In genomic region chr5:109407913-109408312, GRCh38 we compare ENCODE assay signal across 8 cellular contexts. TPM values are rescaled to one million over a fixed set of nuclear protein-coding genes. Genes with fewer than 3 reads are reported as not detected.
A peak's percentile ranks its signal among the peaks of the same experiment; 100 is the strongest.
DNase-seq lines count a peak whose midpoint lies in the region; ATAC-seq, FAIRE-seq and TF ChIP-seq lines count a peak whose summit lies in the region.

No MANE protein-coding gene starts in this region.

- H3K4me3 ChIP-seq in WI38 (ENCODE audit: low read depth, low read length) (peak overlapping the region; percentile 92), iPS-15b (ENCODE audit: low read depth, low read length) (peak overlapping the region; percentile 92), thymus (ENCODE audit: low read length) (peak overlapping the region; percentile 31)

- no peak overlapping the region for H3K9ac ChIP-seq in iPS-15b (ENCODE audit: low read depth, low read length)

- H3K4me1 Mint-ChIP-seq in activated T-cell treated with anti-CD3 and anti-CD28 coated beads, Interleukin-2, amount 50 U/mL, for 4 hours (ENCODE audit: low read depth): peaks cover 51% of the 10 kb centered on the region

- no peaks in the 10 kb centered on the region for H3K27me3 Mint-ChIP-seq in activated T-cell treated with anti-CD3 and anti-CD28 coated beads, Interleukin-2, amount 50 U/mL, for 4 hours (ENCODE audit: low read depth)

- no peak for FAIRE-seq in GM12892 (lab: Jason Lieb, UNC)

- H3K9me3 ChIP-seq in iPS-15b (ENCODE audit: control insufficient read depth, insufficient read depth, low read length) (no peaks in the 10 kb centered on the region), thymus (ENCODE audit: control insufficient read depth) (no peaks in the 10 kb centered on the region)

- 43% methylated on average over 2 of the region's 2 CpGs for WGBS in thymus

- H3K4me3 Mint-ChIP-seq in activated T-cell treated with anti-CD3 and anti-CD28 coated beads, Interleukin-2, amount 50 U/mL, for 4 hours: peak overlapping the region; percentile 97

- H3K36me3 ChIP-seq in iPS-15b (ENCODE audit: control insufficient read depth, insufficient read depth, low read length): no peaks in the 10 kb centered on the region
- H3K36me3 ChIP-seq in thymus (ENCODE audit: control insufficient read depth, insufficient read depth): no peaks in the 10 kb centered on the region

- peaks cover 8% of the 10 kb centered on the region for H3K36me3 Mint-ChIP-seq in activated T-cell treated with anti-CD3 and anti-CD28 coated beads, Interleukin-2, amount 50 U/mL, for 4 hours (ENCODE audit: insufficient read depth)

- H3K27ac ChIP-seq in thymus (ENCODE audit: low read depth): no peak overlapping the region

- no peak for DNase-seq in activated T-cell treated with anti-CD3 and anti-CD28 coated beads, Interleukin-2, amount 50 U/mL, for 4 hours
- DNase-seq in activated T-cell treated with anti-CD3 and anti-CD28 coated beads, Interleukin-2, amount 50 U/mL, for 1 hour: no peak
- no peak for DNase-seq in GM12892 (ENCODE audit: insufficient read length)

- H3K9me3 Mint-ChIP-seq in activated T-cell treated with anti-CD3 and anti-CD28 coated beads, Interleukin-2, amount 50 U/mL, for 4 hours: no peaks in the 10 kb centered on the region

- TF ChIP-seq CTCF in WI38 (IDR thresholded peaks at IDR 0.05; ENCODE audit: low read depth, low read length): no peak

- ATAC-seq in activated T-cell treated with anti-CD3 and anti-CD28 coated beads, Interleukin-2, amount 50 U/mL, for 4 hours: no peak
- ATAC-seq in GM19397 (IDR thresholded peaks at IDR 0.05; ENCODE audit: unreplicated experiment): no peak
- no peak for ATAC-seq in GM19452 (IDR thresholded peaks at IDR 0.05; ENCODE audit: unreplicated experiment)

- TF ChIP-seq POLR2A in GM12892 (IDR thresholded peaks at IDR 0.05; ENCODE audit: low read depth, low read length): no peak

- no peaks in the 10 kb centered on the region for H3K27me3 ChIP-seq in iPS-15b (ENCODE audit: control insufficient read depth, insufficient read depth, low read length)
- H3K27me3 ChIP-seq in thymus (ENCODE audit: control insufficient read depth, insufficient read depth): no peaks in the 10 kb centered on the region

- H3K4me1 ChIP-seq in iPS-15b (ENCODE audit: control insufficient read depth, insufficient read depth, low read length) (peaks cover 11% of the 10 kb centered on the region), thymus (ENCODE audit: control insufficient read depth, insufficient read depth, low read length) (no peaks in the 10 kb centered on the region)

RNA-seq across cellular contexts. Expression of gene PJA2, which starts 1.9 kb away (rescaled TPM):
- 10 to 100 TPM; 27.6 to 33.7 (median 28.8) TPM for total RNA-seq in activated T-cell treated with anti-CD3 and anti-CD28 coated beads, Interleukin-2, amount 50 U/mL, for 4 hours
- polyA plus RNA-seq in thymus: 47.3 TPM
- 52.4 TPM for polyA plus RNA-seq in GM12892 (2012; ENCODE audit: missing spikeins)

Comparison
In these comparisons a context has a peak if more than half of its experiments do, and no peak if none do; other contexts are left out.
1. H3K4me3 ChIP-seq: peak in every context shown above with its lines; median percentile 92 in WI38; 92 in iPS-15b; 31 in thymus.